ENCODE assay signal across 9 cellular contexts in the genomic region with DNA sequence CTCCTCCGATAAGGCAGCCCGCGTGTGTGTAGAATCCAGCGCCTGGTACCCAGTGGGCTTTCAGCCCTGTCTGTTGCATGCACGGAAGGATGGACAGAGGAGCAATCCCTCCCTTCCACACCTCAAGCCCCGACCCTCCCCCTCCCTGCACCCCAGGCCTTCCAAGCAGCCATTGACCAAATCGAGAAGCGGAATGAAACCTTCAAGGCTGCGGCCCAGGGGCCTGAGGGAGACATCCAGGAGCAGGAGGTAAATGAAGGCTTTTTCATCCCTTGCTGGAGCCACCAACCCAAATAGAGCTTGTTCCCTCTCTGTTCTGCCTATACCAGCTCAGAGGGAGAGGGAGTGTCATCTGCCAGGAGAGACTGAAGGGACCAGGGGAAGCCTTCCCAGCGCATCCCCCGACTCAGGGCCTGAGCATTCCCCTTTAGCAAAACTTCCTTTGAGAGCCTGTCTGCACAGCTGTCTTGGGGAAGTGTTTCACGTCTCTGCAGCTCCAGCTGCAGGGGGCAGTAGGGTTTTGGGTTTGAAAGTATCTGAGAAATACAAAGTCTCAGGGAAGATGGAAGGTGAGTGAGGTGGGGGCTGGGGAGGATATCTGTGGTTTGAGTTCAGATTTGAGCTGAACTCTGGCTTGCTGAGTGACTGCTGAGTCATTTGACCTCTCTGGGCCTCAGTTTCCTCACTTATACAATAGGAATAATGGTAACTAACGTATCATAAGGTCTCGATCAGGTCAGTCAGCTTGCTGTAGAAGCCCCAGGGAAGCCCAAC. TPM values are rescaled to one million over a fixed set of nuclear protein-coding genes. Genes with fewer than 3 reads are reported as not detected.
DNase-seq lines count a peak whose midpoint lies in the region; ATAC-seq and TF ChIP-seq lines count a peak whose summit lies in the region.
"Had no signal": no experiment of that assay in that cellular context is flagged by ENCODE, and none has a peak within 500 bp of the region (broad histone marks: within the 10 kb centered on the region; RNA-seq: fewer than 3 reads in every experiment).

No MANE protein-coding gene starts in this region.

- no peaks in the 10 kb centered on the region for H3K27me3 ChIP-seq in foreskin keratinocyte

- TF ChIP-seq CTCF in foreskin keratinocyte (conservative IDR thresholded peaks at IDR 0.05): peak; percentile 79

- no peak for ATAC-seq in foreskin keratinocyte
- ATAC-seq in GM21576 (IDR thresholded peaks at IDR 0.05; ENCODE audit: unreplicated experiment): no peak

- no peak overlapping the region for H3K27ac ChIP-seq in foreskin keratinocyte
- H3K27ac ChIP-seq: SK-N-MC had no signal

- H3K4me1 ChIP-seq in foreskin keratinocyte: peaks cover 16% of the 10 kb centered on the region

- DNase-seq in ELF-1 (ENCODE audit: low read depth, low spot score) (peak; percentile 78), NCI-H524 (lab: John Stamatoyannopoulos, UW) (peak; percentile 31 to 57), foreskin keratinocyte (peak in 1 of 2 donors; percentile 44), 8988T (no peak), LoVo (ENCODE audit: low spot score) (no peak)
- peak; percentile 66 for DNase-seq in activated CD8-positive, alpha-beta memory T cell treated with anti-CD3 and anti-CD28 coated beads, Interleukin-2, amount 50 U/mL, for 4 hours
- peak; percentile 30 to 46 for DNase-seq in stimulated activated CD8-positive, alpha-beta memory T cell treated with anti-CD3 and anti-CD28 coated beads, Interleukin-4, amount 100 ng/mL, for 1 hour (ENCODE audit: low read depth in 2 of 2, low spot score in 1 of 2)

RNA-seq across cellular contexts. Expression of a gene that starts 16.1 kb away (rescaled TPM):
- 0.07 and 0.14 TPM in 2 replicates for total RNA-seq in foreskin keratinocyte
- 0.04 TPM in 1 of 2 replicates, not detected in the other for polyA plus RNA-seq in foreskin keratinocyte

RNA-seq across cellular contexts. Expression of a gene that starts 35.5 kb away (rescaled TPM):
- total RNA-seq in foreskin keratinocyte: 149 and 162 TPM in 2 replicates
- polyA plus RNA-seq in foreskin keratinocyte: 143 and 150 TPM in 2 replicates

Comparison
In these comparisons a context has a peak if more than half of its experiments do, and no peak if none do; other contexts are left out.
1. DNase-seq: peak in ELF-1 (single experiment), NCI-H524 (2 of 2), activated CD8-positive, alpha-beta memory T cell treated with anti-CD3 and anti-CD28 coated beads, Interleukin-2, amount 50 U/mL, for 4 hours (single experiment) and stimulated activated CD8-positive, alpha-beta memory T cell treated with anti-CD3 and anti-CD28 coated beads, Interleukin-4, amount 100 ng/mL, for 1 hour (2 of 2); none in 8988T (single experiment) and LoVo (single experiment).